ENCODE assay signal across 8 cellular contexts in genomic region chr2:86622409-86622877, GRCh38. TPM values are rescaled to one million over a fixed set of nuclear protein-coding genes. Genes with fewer than 3 reads are reported as not detected.
DNase-seq lines count a peak whose midpoint lies in the region; ATAC-seq and TF ChIP-seq lines count a peak whose summit lies in the region.

No MANE protein-coding gene starts in this region.

- peaks cover 55% of the 10 kb centered on the region for H3K79me2 ChIP-seq in Karpas-422 (ENCODE audit: low read length)

- intact Hi-C loops in uterus (cut with DNase I; ENCODE audit: low total_unique reads) = loop anchor here (10.0 kb wide), 2 partner anchors 82 to 178 kb away; partner anchors contain the start of gene KDM3A

- no peaks in the 10 kb centered on the region for H3K9me3 Mint-ChIP-seq in activated CD8-positive, alpha-beta T cell treated with anti-CD3 and anti-CD28 coated beads, Interleukin-2, amount 10 ng/mL, durations not matched to agents 7 days and 5 days (ENCODE audit: insufficient read depth)
- no peaks in the 10 kb centered on the region for H3K9me3 Mint-ChIP-seq in neural crest cell

- CTCF ChIA-PET in activated CD8-positive, alpha-beta T cell treated with anti-CD3 and anti-CD28 coated beads, Interleukin-2, amount 10 ng/mL, durations not matched to agents 7 days and 5 days (lab: Charles Lee) = interaction anchor here (0.8 to 1.5 kb wide), 7 partner anchors 10 to 185 kb away, joined by 3 to 6 read pairs (median 4); partner anchors contain the start of gene CHMP3

- TF ChIP-seq CTCF in fibroblast of mammary gland (conservative IDR thresholded peaks at IDR 0.05; ENCODE audit: control insufficient read depth, insufficient read depth, low read depth, low read length) = no peak
- no peak for TF ChIP-seq CTCF in neural crest cell (conservative IDR thresholded peaks at IDR 0.05)
- no peak for TF ChIP-seq CTCF in uterus (IDR thresholded peaks at IDR 0.05)

- H3K9me2 ChIP-seq in Karpas-422 (replicated peaks; ENCODE audit: insufficient read depth, low read length) = no peaks in the 10 kb centered on the region

- DNase-seq in DMS79 treated with DMSO at 0.1 percent for 48 hours (lab: John Stamatoyannopoulos, UW) (peak; percentile 70), Karpas-422 (peak; percentile 82), fibroblast of mammary gland (ENCODE audit: low read depth) (peak; percentile 24), neural crest cell (ENCODE audit: low read depth, low spot score) (no peak), uterus (peak; percentile 26 to 38)
- DNase-seq in activated CD8-positive, alpha-beta T cell treated with anti-CD3 and anti-CD28 coated beads, Interleukin-2, amount 10 ng/mL, durations not matched to agents 7 days and 5 days = peak; percentile 41

- TF ChIP-seq POLR2A in uterus (IDR thresholded peaks at IDR 0.05) = no peak

- H3K36me3 Mint-ChIP-seq in activated CD8-positive, alpha-beta T cell treated with anti-CD3 and anti-CD28 coated beads, Interleukin-2, amount 10 ng/mL, durations not matched to agents 7 days and 5 days (ENCODE audit: low read depth) = peaks cover 25% of the 10 kb centered on the region
- H3K36me3 Mint-ChIP-seq in neural crest cell (ENCODE audit: low read depth) = peaks cover 5% of the 10 kb centered on the region

- H3K4me3 ChIP-seq in Karpas-422 (ENCODE audit: low read length) (peak overlapping the region; percentile 77), fibroblast of mammary gland (ENCODE audit: control insufficient read depth, low read depth, low read length) (peak overlapping the region; percentile 83), uterus (peak overlapping the region; percentile 75 to 90)

- peak overlapping the region; percentile 84 for H3K9ac ChIP-seq in Karpas-422 (ENCODE audit: low read length)

- peaks cover 41% of the 10 kb centered on the region for H3K4me1 ChIP-seq in Karpas-422 (ENCODE audit: low read length)
- peaks cover 0 to 15% of the 10 kb centered on the region in 2 donors for H3K4me1 ChIP-seq in uterus

- no peak for ATAC-seq in activated CD8-positive, alpha-beta T cell treated with anti-CD3 and anti-CD28 coated beads, Interleukin-2, amount 10 ng/mL, durations not matched to agents 7 days and 5 days
- ATAC-seq in HG02763 (IDR thresholded peaks at IDR 0.05; ENCODE audit: unreplicated experiment) (no peak), HG03342 (IDR thresholded peaks at IDR 0.05; ENCODE audit: unreplicated experiment) (no peak)

- peaks cover 19% of the 10 kb centered on the region for H3K36me3 ChIP-seq in Karpas-422 (ENCODE audit: insufficient read depth, low read length)
- no peaks in the 10 kb centered on the region for H3K36me3 ChIP-seq in uterus

- no peaks in the 10 kb centered on the region for H3K27me3 ChIP-seq in Karpas-422 (ENCODE audit: low read length)
- H3K27me3 ChIP-seq in uterus = no peaks in the 10 kb centered on the region

- H3K4me3 Mint-ChIP-seq in activated CD8-positive, alpha-beta T cell treated with anti-CD3 and anti-CD28 coated beads, Interleukin-2, amount 10 ng/mL, durations not matched to agents 7 days and 5 days = peak overlapping the region; percentile 92
- peak overlapping the region; percentile 93 for H3K4me3 Mint-ChIP-seq in neural crest cell

- H3K9me3 ChIP-seq in Karpas-422 (ENCODE audit: low read length) (no peaks in the 10 kb centered on the region), uterus (no peaks in the 10 kb centered on the region)

- H3K4me1 Mint-ChIP-seq in activated CD8-positive, alpha-beta T cell treated with anti-CD3 and anti-CD28 coated beads, Interleukin-2, amount 10 ng/mL, durations not matched to agents 7 days and 5 days (ENCODE audit: low read depth) = peaks cover 23% of the 10 kb centered on the region
- peaks cover 41% of the 10 kb centered on the region for H3K4me1 Mint-ChIP-seq in neural crest cell

- peak overlapping the region; percentile 82 for H3K4me2 ChIP-seq in Karpas-422 (ENCODE audit: low read depth, low read length, poor library complexity, severe bottlenecking)

- H3K27ac ChIP-seq in Karpas-422 (ENCODE audit: low read length) (peak overlapping the region; percentile 72), uterus (peak overlapping the region; percentile 98 to 99)

- peak overlapping the region; percentile 61; the same call in 1 of the 2 replicates for H2AFZ ChIP-seq in Karpas-422 (ENCODE audit: low read length)

- H4K20me1 ChIP-seq in Karpas-422 (ENCODE audit: insufficient read depth, low read depth, low read length) = no peaks in the 10 kb centered on the region; the same call in 1 of the 2 replicates

- no peaks in the 10 kb centered on the region for H3K27me3 Mint-ChIP-seq in activated CD8-positive, alpha-beta T cell treated with anti-CD3 and anti-CD28 coated beads, Interleukin-2, amount 10 ng/mL, durations not matched to agents 7 days and 5 days (ENCODE audit: low read depth)
- no peaks in the 10 kb centered on the region for H3K27me3 Mint-ChIP-seq in neural crest cell (ENCODE audit: low read depth)

- peak overlapping the region; percentile 96 for H3K27ac Mint-ChIP-seq in activated CD8-positive, alpha-beta T cell treated with anti-CD3 and anti-CD28 coated beads, Interleukin-2, amount 10 ng/mL, durations not matched to agents 7 days and 5 days
- peak overlapping the region; percentile 92 for H3K27ac Mint-ChIP-seq in neural crest cell (ENCODE audit: unreplicated experiment)

- POLR2A ChIA-PET in activated CD8-positive, alpha-beta T cell treated with anti-CD3 and anti-CD28 coated beads, Interleukin-2, amount 10 ng/mL, durations not matched to agents 7 days and 5 days (lab: Charles Lee) = interaction anchor here (0.6 to 3.8 kb wide), 10 partner anchors 21 to 426 kb away, joined by 3 to 24 read pairs (median 4); partner anchors contain the start of genes CD8A, CHMP3 and KDM3A

RNA-seq across cellular contexts. Expression of gene RNF103, which starts 1.2 kb away (rescaled TPM):
- total RNA-seq in Karpas-422 (2014; rRNA removed; shearing (Covaris generic); ENCODE audit: low replicate concordance) = 22.7 and 37.8 TPM in 2 replicates
- total RNA-seq in activated CD8-positive, alpha-beta T cell treated with anti-CD3 and anti-CD28 coated beads, Interleukin-2, amount 10 ng/mL, durations not matched to agents 7 days and 5 days = 1 to 10 TPM; 8.7 to 9.9 TPM
- total RNA-seq in neural crest cell (13.5 and 13.8 TPM in 2 replicates), uterus (10 to 100 TPM; 33.2 to 55.5 (median 51.8) TPM)

RNA-seq across cellular contexts. Expression of gene CHMP3, which starts 59.2 kb away (rescaled TPM):
- total RNA-seq in Karpas-422 (2014; rRNA removed; shearing (Covaris generic); ENCODE audit: low replicate concordance) = 34.4 and 43.3 TPM in 2 replicates
- total RNA-seq in activated CD8-positive, alpha-beta T cell treated with anti-CD3 and anti-CD28 coated beads, Interleukin-2, amount 10 ng/mL, durations not matched to agents 7 days and 5 days = 10 to 100 TPM; 38.4 to 39.9 TPM
- 83.7 and 88.3 TPM in 2 replicates for total RNA-seq in neural crest cell
- total RNA-seq in uterus = 100 to 1,000 TPM in 1 of 4 donors, 10 to 100 TPM in 3; 62.4 to 143 (median 94.4) TPM
